ENCODE assay signal across 7 cellular contexts in genomic region chr20:45405566-45406259, GRCh38. TPM values are rescaled to one million over a fixed set of nuclear protein-coding genes. Genes with fewer than 3 reads are reported as not detected.
A peak's percentile ranks its signal among the peaks of the same experiment; 100 is the strongest.
DNase-seq lines count a peak whose midpoint lies in the region; ATAC-seq and TF ChIP-seq lines count a peak whose summit lies in the region.

No MANE protein-coding gene starts in this region.

- peaks cover 32% of the 10 kb centered on the region for H3F3A ChIP-seq in PC-9 (ENCODE audit: insufficient read depth, low read depth)

- intact Hi-C loops in PC-9 (cut with micrococcal nuclease; ENCODE audit: unreplicated experiment) = loop anchor here (1.0 kb wide), 1 partner anchor 42 kb away; the partner anchor contains the start of gene SYS1

- H3K36me3 ChIP-seq in PC-9 (ENCODE audit: low read depth) (0 out of 2 replicates have a peak, but pooled peaks cover 18% of the 10 kb centered on the region), mucosa of rectum (ENCODE audit: control insufficient read depth in 2 of 2, insufficient read depth in 2 of 2, low read length in 2 of 2) (peaks cover 11 to 17% of the 10 kb centered on the region in 2 donors)

- TSS peak; percentile 30 for BruUV-seq in PC-9 (replicated peaks; lab: Mats Ljungman, UMichigan)

- CTCF ChIA-PET in PC-9 (lab: Charles Lee) = interaction anchor here (0.8 to 2.1 kb wide), 2 partner anchors 31 to 32 kb away, joined by 5 to 6 read pairs; no protein-coding TSS in a partner anchor

- H3K4me3 Mint-ChIP-seq in effector memory CD8-positive, alpha-beta T cell = peak overlapping the region; percentile 78 to 80

- peak overlapping the region; percentile 84 for H3K4me2 ChIP-seq in PC-9

- peak overlapping the region; percentile 89 for H2AFZ ChIP-seq in PC-9

- no peak for TF ChIP-seq CTCF in GM20000 (IDR thresholded peaks at IDR 0.05; ENCODE audit: extremely low read depth, missing control alignments)
- TF ChIP-seq CTCF in PC-9 (conservative IDR thresholded peaks at IDR 0.05) = no peak

- no peaks in the 10 kb centered on the region for H3K9me2 ChIP-seq in PC-9 (ENCODE audit: insufficient read depth)

- H3K79me2 ChIP-seq in PC-9 (ENCODE audit: low read depth) = peaks cover 17% of the 10 kb centered on the region

- peaks cover 10% of the 10 kb centered on the region for H3K36me3 Mint-ChIP-seq in effector memory CD8-positive, alpha-beta T cell (ENCODE audit: insufficient read depth)

- H4K20me1 ChIP-seq in PC-9 (ENCODE audit: insufficient read depth) = no peaks in the 10 kb centered on the region

- peaks cover 9 to 11% of the 10 kb centered on the region in 2 donors for H3K4me1 Mint-ChIP-seq in effector memory CD8-positive, alpha-beta T cell (ENCODE audit: low read depth in 2 of 2)

- H3K27ac ChIP-seq in PC-9 (peak overlapping the region; percentile 63), mucosa of rectum (ENCODE audit: low read depth in 2 of 2, low read length in 2 of 2) (peak overlapping the region; percentile 89 to 94)

- POLR2A ChIA-PET in PC-9 (lab: Charles Lee; ENCODE audit: unreplicated experiment) = interaction anchor here (0.6 kb wide), 1 partner anchor 113 kb away, joined by 17 read pairs; no protein-coding TSS in a partner anchor

- H3K4me1 ChIP-seq in PC-9 (replicated peaks; ENCODE audit: insufficient read depth) (peaks cover 10% of the 10 kb centered on the region), mucosa of rectum (ENCODE audit: control insufficient read depth in 2 of 2, insufficient read depth in 2 of 2, low read length in 2 of 2) (peaks cover 38 to 39% of the 10 kb centered on the region in 2 donors)

- H3K9me3 ChIP-seq in PC-9 (ENCODE audit: insufficient read depth, low read depth) = peaks cover 13% of the 10 kb centered on the region; the same call in 1 of the 2 replicates
- no peaks in the 10 kb centered on the region for H3K9me3 ChIP-seq in mucosa of rectum (ENCODE audit: control insufficient read depth in 2 of 2, low read length in 2 of 2)

- peak; percentile 36 for DNase-seq in GM20000 (ENCODE audit: low spot score)
- peak; percentile 29 to 36 for DNase-seq in PC-9
- no peak for DNase-seq in effector memory CD8-positive, alpha-beta T cell
- DNase-seq in stimulated activated CD4-positive, alpha-beta T cell treated with anti-CD3 and anti-CD28 coated beads, Interleukin-1b, Interleukin-23, amount 100 ng/mL, for 48 hours = no peak

- no peaks in the 10 kb centered on the region for H3K9me3 Mint-ChIP-seq in effector memory CD8-positive, alpha-beta T cell

- H3K9ac ChIP-seq in mucosa of rectum (ENCODE audit: low read depth in 1 of 2, low read length in 2 of 2) = peak overlapping the region; percentile 92 to 95

- H3K27me3 Mint-ChIP-seq in effector memory CD8-positive, alpha-beta T cell = no peaks in the 10 kb centered on the region

- H3K27ac Mint-ChIP-seq in effector memory CD8-positive, alpha-beta T cell = peak overlapping the region; percentile 81 to 83

- peak; percentile 54 for ATAC-seq in effector memory CD8-positive, alpha-beta T cell (replicated peaks)
- ATAC-seq in GM18870 (IDR thresholded peaks at IDR 0.05; ENCODE audit: unreplicated experiment) (no peak), HG03097 (IDR thresholded peaks at IDR 0.05; ENCODE audit: low FRiP score, unreplicated experiment) (no peak)

- H3K27me3 ChIP-seq in PC-9 (ENCODE audit: insufficient read depth, low read depth) (no peaks in the 10 kb centered on the region), mucosa of rectum (ENCODE audit: control insufficient read depth in 2 of 2, insufficient read depth in 2 of 2, low read length in 2 of 2) (no peaks in the 10 kb centered on the region)

- H3K4me3 ChIP-seq in PC-9 (peak overlapping the region; percentile 96), mucosa of rectum (ENCODE audit: low read length in 2 of 2) (peak overlapping the region; percentile 80 to 87)

RNA-seq across cellular contexts. Expression of gene DBNDD2, which starts 2.4 kb away (rescaled TPM):
- 69.0 and 77.1 TPM in 2 replicates for total RNA-seq in PC-9 (2021)

RNA-seq across cellular contexts. Expression of gene PIGT, which starts 10.2 kb away (rescaled TPM):
- total RNA-seq in PC-9 (2021) = 101 and 121 TPM in 2 replicates

RNA-seq across cellular contexts. Expression of gene TP53TG5, which starts 27.6 kb away (rescaled TPM):
- 0.23 TPM in 1 of 2 replicates, not detected in the other for total RNA-seq in PC-9 (2021)

RNA-seq across cellular contexts. Expression of gene SYS1, which starts 42.8 kb away (rescaled TPM):
- 35.1 and 38.8 TPM in 2 replicates for total RNA-seq in PC-9 (2021)

RNA-seq across cellular contexts. Expression of gene SDC4, which starts 57.5 kb away (rescaled TPM):
- 114 and 117 TPM in 2 replicates for total RNA-seq in PC-9 (2021)

Comparison
In these comparisons a context has a peak if more than half of its experiments do, and no peak if none do; other contexts are left out.
1. DNase-seq: peak in GM20000 (single experiment) and PC-9 (2 of 2); none in effector memory CD8-positive, alpha-beta T cell (0 of 3) and stimulated activated CD4-positive, alpha-beta T cell treated with anti-CD3 and anti-CD28 coated beads, Interleukin-1b, Interleukin-23, amount 100 ng/mL, for 48 hours (single experiment).